Comparison of ENCODE assay signal across 1 cellular context in genomic region chr2:149586063-149586462, GRCh38.
TF ChIP-seq lines count a peak whose summit lies in the region.

No MANE protein-coding gene starts in this region.

TF ChIP-seq in IMR-90, 13 proteins besides CTCF, POLR2A, EP300 and RAD21 (continued from another document):
- TF ChIP-seq ELK1 (IDR thresholded peaks at IDR 0.05; ENCODE audit: borderline replicate concordance, low read depth, low read length) (no peak), CHD1 (IDR thresholded peaks at IDR 0.05; ENCODE audit: low read depth, low read length) (no peak), FOS (IDR thresholded peaks at IDR 0.05; ENCODE audit: low read depth, low read length) (no peak), MAFK (IDR thresholded peaks at IDR 0.05; ENCODE audit: low read depth, low read length) (no peak)
